8 cellular contexts compared by ENCODE assay signal in genomic region chr13:20702945-20703784, GRCh38. TPM values are rescaled to one million over a fixed set of nuclear protein-coding genes. Genes with fewer than 3 reads are reported as not detected.
DNase-seq lines count a peak whose midpoint lies in the region; ATAC-seq and TF ChIP-seq lines count a peak whose summit lies in the region.

IL17D (plus strand) TSS chr13:20703699; CDS start chr13:20704002, 303 bp downstream.

- H3K27me3 Mint-ChIP-seq in activated naive CD4-positive, alpha-beta T cell treated with anti-CD3 and anti-CD28 coated beads, Interleukin-2, amount 10 ng/mL, durations not matched to agents 7 days and 5 days: peaks cover 81% of the 10 kb centered on the region

- H3K4me1 ChIP-seq in left ventricle myocardium inferior: peaks cover 17% of the 10 kb centered on the region

- peak within 1 kb of the TSS; percentile 81 for H3K4me3 Mint-ChIP-seq in activated naive CD4-positive, alpha-beta T cell treated with anti-CD3 and anti-CD28 coated beads, Interleukin-2, amount 10 ng/mL, durations not matched to agents 7 days and 5 days

- no peaks in the 10 kb centered on the region for H3K36me3 ChIP-seq in left ventricle myocardium inferior

- H3K4me3 ChIP-seq in left ventricle myocardium inferior: peak within 1 kb of the TSS; percentile 79

- DNase-seq in NCI-H2227 (lab: John Stamatoyannopoulos, UW; ENCODE audit: unreplicated experiment): peak; percentile 30
- no peak for DNase-seq in NCI-H2227 treated with DMSO at 0.1 percent for 48 hours (lab: John Stamatoyannopoulos, UW)
- peak; percentile 34 for DNase-seq in NOMO-1 treated with DMSO at 0.1 percent for 48 hours (lab: John Stamatoyannopoulos, UW; ENCODE audit: unreplicated experiment)
- peak; percentile 52 for DNase-seq in activated naive CD4-positive, alpha-beta T cell treated with anti-CD3 and anti-CD28 coated beads, Interleukin-2, amount 10 ng/mL, durations not matched to agents 7 days and 5 days
- no peak for DNase-seq in left ventricle myocardium inferior
- DNase-seq in putamen (ENCODE audit: low spot score): peak; percentile 35
- no peak for DNase-seq in epidermal melanocyte (ENCODE audit: insufficient read length, low spot score)

- H3K27ac Mint-ChIP-seq in activated naive CD4-positive, alpha-beta T cell treated with anti-CD3 and anti-CD28 coated beads, Interleukin-2, amount 10 ng/mL, durations not matched to agents 7 days and 5 days: peak within 1 kb of the TSS; percentile 30

- CTCF ChIA-PET in activated naive CD4-positive, alpha-beta T cell treated with anti-CD3 and anti-CD28 coated beads, Interleukin-2, amount 10 ng/mL, durations not matched to agents 7 days and 5 days (lab: Charles Lee): interaction anchor here (0.7 to 2.3 kb wide), 9 partner anchors 9 to 506 kb away, joined by 3 to 5 read pairs (median 3); partner anchors contain the start of gene XPO4

- H3K36me3 Mint-ChIP-seq in activated naive CD4-positive, alpha-beta T cell treated with anti-CD3 and anti-CD28 coated beads, Interleukin-2, amount 10 ng/mL, durations not matched to agents 7 days and 5 days: no peaks in the 10 kb centered on the region

- intact Hi-C loops in left ventricle myocardium inferior (cut with micrococcal nuclease): no loop called here

- peak; percentile 31 for ATAC-seq in HG02623 (IDR thresholded peaks at IDR 0.05; ENCODE audit: unreplicated experiment)

- peak within 1 kb of the TSS; percentile 44 for H3K27ac ChIP-seq in left ventricle myocardium inferior (replicated peaks)

- TF ChIP-seq CTCF in left ventricle myocardium inferior (IDR thresholded peaks at IDR 0.05; ENCODE audit: borderline replicate concordance): no peak

- H3K4me1 Mint-ChIP-seq in activated naive CD4-positive, alpha-beta T cell treated with anti-CD3 and anti-CD28 coated beads, Interleukin-2, amount 10 ng/mL, durations not matched to agents 7 days and 5 days: peaks cover 11% of the 10 kb centered on the region

- no peaks in the 10 kb centered on the region for H3K9me3 Mint-ChIP-seq in activated naive CD4-positive, alpha-beta T cell treated with anti-CD3 and anti-CD28 coated beads, Interleukin-2, amount 10 ng/mL, durations not matched to agents 7 days and 5 days

- peaks cover 35% of the 10 kb centered on the region for H3K27me3 ChIP-seq in left ventricle myocardium inferior (ENCODE audit: low read depth)

- no peaks in the 10 kb centered on the region for H3K9me3 ChIP-seq in left ventricle myocardium inferior (replicated peaks)

RNA-seq across cellular contexts. Expression of gene IL17D, which starts in this region (rescaled TPM):
- total RNA-seq in left ventricle myocardium inferior: 1.2 TPM

Comparison
In these comparisons a context has a peak if more than half of its experiments do, and no peak if none do; other contexts are left out.
1. DNase-seq: peak in NCI-H2227 (single experiment), NOMO-1 treated with DMSO at 0.1 percent for 48 hours (single experiment), activated naive CD4-positive, alpha-beta T cell treated with anti-CD3 and anti-CD28 coated beads, Interleukin-2, amount 10 ng/mL, durations not matched to agents 7 days and 5 days (single experiment) and putamen (single experiment); none in NCI-H2227 treated with DMSO at 0.1 percent for 48 hours (single experiment), left ventricle myocardium inferior (single experiment) and epidermal melanocyte (single experiment).